ENCODE assay signal across 9 cellular contexts in the genomic region with DNA sequence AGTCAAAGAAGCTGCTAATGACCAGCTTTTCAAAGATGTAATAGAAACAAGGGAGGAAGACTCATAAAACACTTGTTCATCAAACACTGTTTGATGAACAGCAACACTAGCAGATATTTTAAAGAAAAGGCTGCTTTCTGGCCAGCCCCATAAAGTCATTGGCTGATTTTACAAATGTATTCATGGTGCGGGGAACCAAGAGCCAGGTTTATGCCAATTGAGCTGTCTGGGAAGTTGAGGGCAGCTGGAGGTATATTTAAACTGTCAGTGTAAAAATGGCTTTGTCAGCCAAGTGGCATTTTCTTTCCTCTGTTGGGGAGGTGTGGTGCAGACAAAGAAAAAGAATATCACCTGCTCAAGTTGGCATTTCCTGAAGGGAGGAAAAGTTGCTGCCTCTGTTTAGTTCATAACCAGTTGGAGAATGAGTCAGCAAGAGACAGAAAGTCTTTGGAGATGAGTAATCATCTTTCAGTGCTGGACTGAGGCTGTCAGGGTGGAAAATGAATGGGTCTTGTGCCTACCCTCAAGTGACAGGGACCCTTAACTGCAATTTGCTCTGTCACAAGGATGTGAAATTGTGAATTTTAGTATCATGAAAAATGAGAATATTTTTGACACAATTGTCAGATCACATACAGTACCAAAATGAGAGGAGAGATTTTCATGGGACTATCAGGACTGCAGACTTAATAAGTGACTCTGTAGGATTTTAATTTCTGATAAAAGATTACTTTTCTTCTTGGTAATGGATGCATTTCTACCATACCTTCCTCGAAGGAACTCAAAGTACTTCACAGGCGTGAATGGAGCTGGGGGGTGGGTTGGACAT.
DNase-seq lines count a peak whose midpoint lies in the region; ATAC-seq and TF ChIP-seq lines count a peak whose summit lies in the region.
"Had no signal": no experiment of that assay in that cellular context is flagged by ENCODE, and none has a peak within 500 bp of the region (broad histone marks: within the 10 kb centered on the region; RNA-seq: fewer than 3 reads in every experiment).

No MANE protein-coding gene starts in this region.

- H3K4me1 Mint-ChIP-seq in activated naive CD8-positive, alpha-beta T cell treated with anti-CD3 and anti-CD28 coated beads for 36 hours, result peaks cover 22% of the 10 kb centered on the region

- H3K27me3 Mint-ChIP-seq in activated naive CD8-positive, alpha-beta T cell treated with anti-CD3 and anti-CD28 coated beads for 36 hours, result no peaks in the 10 kb centered on the region

- H3K4me3 Mint-ChIP-seq in activated naive CD8-positive, alpha-beta T cell treated with anti-CD3 and anti-CD28 coated beads for 36 hours, result no peak overlapping the region

- DNase-seq in SIG-M5 treated with dmso at 0.1 percent for 504 hours (lab: John Stamatoyannopoulos, UW; ENCODE audit: unreplicated experiment) (peak; percentile 30), SIG-M5 (lab: John Stamatoyannopoulos, UW) (no peak), psoas muscle (no peak), Peyer's patch (no peak), tibial artery (no peak), NCI-H1694 (lab: John Stamatoyannopoulos, UW) (no peak)
- DNase-seq in activated naive CD8-positive, alpha-beta T cell treated with anti-CD3 and anti-CD28 coated beads for 36 hours, result peak; percentile 4

- H3K4me1 ChIP-seq in psoas muscle (no peaks in the 10 kb centered on the region), Peyer's patch (no peaks in the 10 kb centered on the region), tibial artery (no peaks in the 10 kb centered on the region)

- peak overlapping the region; percentile 63 for H3K27ac Mint-ChIP-seq in activated naive CD8-positive, alpha-beta T cell treated with anti-CD3 and anti-CD28 coated beads for 36 hours

- H3K36me3 ChIP-seq in psoas muscle (ENCODE audit: insufficient read depth in 1 of 2, low read depth in 1 of 2) (no peaks in the 10 kb centered on the region), Peyer's patch (no peaks in the 10 kb centered on the region), tibial artery (no peaks in the 10 kb centered on the region)

- WGBS in psoas muscle, 3 donors, result 72 to 83% (median 77%) methylated on average over 3 of the region's 3 CpGs

- H3K27me3 ChIP-seq in psoas muscle (ENCODE audit: insufficient read depth in 3 of 3, low read length in 2 of 3) (no peaks in the 10 kb centered on the region), Peyer's patch (no peaks in the 10 kb centered on the region), tibial artery (no peaks in the 10 kb centered on the region)
- H3K27me3 ChIP-seq: BLaER1 treated with 17β-estradiol and CSF1 and Interleukin-3, amounts not matched to agents 10 nM and 100 nM had no signal

- no peak overlapping the region for H3K27ac ChIP-seq in psoas muscle
- H3K27ac ChIP-seq in Peyer's patch, result no peak overlapping the region
- H3K27ac ChIP-seq in tibial artery, result no peak overlapping the region

- TF ChIP-seq CTCF in psoas muscle (IDR thresholded peaks at IDR 0.05) (no peak), Peyer's patch (IDR thresholded peaks at IDR 0.05) (no peak), tibial artery (IDR thresholded peaks at IDR 0.05) (no peak)

- ATAC-seq in HG03469 (IDR thresholded peaks at IDR 0.05; ENCODE audit: unreplicated experiment) (peak; percentile 86), psoas muscle (peak; percentile 46 to 71 (median 60))

- H3K9me3 ChIP-seq in psoas muscle (no peaks in the 10 kb centered on the region), Peyer's patch (no peaks in the 10 kb centered on the region), tibial artery (no peaks in the 10 kb centered on the region)
- H3K9me3 ChIP-seq: BLaER1 treated with 17β-estradiol and CSF1 and Interleukin-3, amounts not matched to agents 10 nM and 100 nM had no signal

- TF ChIP-seq POLR2A in Peyer's patch (IDR thresholded peaks at IDR 0.05), result no peak

- H3K4me3 ChIP-seq in psoas muscle (no peak overlapping the region), Peyer's patch (no peak overlapping the region), tibial artery (no peak overlapping the region)
- H3K4me3 ChIP-seq: BLaER1 treated with 17β-estradiol and CSF1 and Interleukin-3, amounts not matched to agents 10 nM and 100 nM had no signal

- no peaks in the 10 kb centered on the region for H3K9me3 Mint-ChIP-seq in activated naive CD8-positive, alpha-beta T cell treated with anti-CD3 and anti-CD28 coated beads for 36 hours

- intact Hi-C loops in psoas muscle (cut with DNase I) (no loop called here), tibial artery (cut with DNase I; ENCODE audit: low total_unique reads) (no loop called here)

- H3K36me3 Mint-ChIP-seq in activated naive CD8-positive, alpha-beta T cell treated with anti-CD3 and anti-CD28 coated beads for 36 hours, result peaks cover 13% of the 10 kb centered on the region

Comparison
In these comparisons a context has a peak if more than half of its experiments do, and no peak if none do; other contexts are left out.
1. DNase-seq: peak in SIG-M5 treated with dmso at 0.1 percent for 504 hours (single experiment) and activated naive CD8-positive, alpha-beta T cell treated with anti-CD3 and anti-CD28 coated beads for 36 hours (single experiment); none in SIG-M5 (single experiment), psoas muscle (0 of 2), Peyer's patch (0 of 3), tibial artery (0 of 2) and NCI-H1694 (single experiment).